Comparison of ENCODE assay signal across 8 cellular contexts in genomic region chr7:74587435-74588126, GRCh38.
DNase-seq lines count a peak whose midpoint lies in the region; ATAC-seq and TF ChIP-seq lines count a peak whose summit lies in the region.

No MANE protein-coding gene starts in this region.

- H3K27me3 ChIP-seq in left lung (no peaks in the 10 kb centered on the region), thoracic aorta (replicated peaks; ENCODE audit: insufficient read depth) (no peaks in the 10 kb centered on the region)

- no peaks in the 10 kb centered on the region for H3K4me1 Mint-ChIP-seq in stimulated activated naive CD8-positive, alpha-beta T cell treated with anti-CD3 and anti-CD28 coated beads, Interleukin-15, amount 100 ng/mL, for 72 hours

- peak overlapping the region in 1 of 2 donors; percentile 26 for H3K27ac Mint-ChIP-seq in stimulated activated naive CD8-positive, alpha-beta T cell treated with anti-CD3 and anti-CD28 coated beads, Interleukin-15, amount 100 ng/mL, for 72 hours

- H3K9me3 ChIP-seq in left lung (no peaks in the 10 kb centered on the region), thoracic aorta (no peaks in the 10 kb centered on the region)

- peak overlapping the region; percentile 26 for H3K4me3 ChIP-seq in coronary artery
- no peak overlapping the region for H3K4me3 ChIP-seq in left lung
- peak overlapping the region; percentile 9 for H3K4me3 ChIP-seq in thoracic aorta

- ATAC-seq in GM21825 (IDR thresholded peaks at IDR 0.05; ENCODE audit: unreplicated experiment): peak; percentile 82
- ATAC-seq in left lung: peak; percentile 96
- ATAC-seq in thoracic aorta (ENCODE audit: insufficient number of reproducible peaks, low FRiP score, low read depth): peak; percentile 78
- no peak for ATAC-seq in stimulated activated naive CD8-positive, alpha-beta T cell treated with anti-CD3 and anti-CD28 coated beads, Interleukin-15, amount 100 ng/mL, for 72 hours

- H3K27ac ChIP-seq in coronary artery (peak overlapping the region; percentile 41 to 82), left lung (peak overlapping the region; percentile 51 to 73), thoracic aorta (peak overlapping the region; percentile 58 to 69)

- H3K27me3 Mint-ChIP-seq in stimulated activated naive CD8-positive, alpha-beta T cell treated with anti-CD3 and anti-CD28 coated beads, Interleukin-15, amount 100 ng/mL, for 72 hours: no peaks in the 10 kb centered on the region

- intact Hi-C loops in left lung (cut with DNase I): no loop called here

- peaks cover 0 to 12% of the 10 kb centered on the region in 2 donors for H3K36me3 ChIP-seq in left lung
- H3K36me3 ChIP-seq in thoracic aorta: no peaks in the 10 kb centered on the region

- H3K4me3 Mint-ChIP-seq in stimulated activated naive CD8-positive, alpha-beta T cell treated with anti-CD3 and anti-CD28 coated beads, Interleukin-15, amount 100 ng/mL, for 72 hours: no peak overlapping the region

- peaks cover 4 to 17% of the 10 kb centered on the region in 2 donors for H3K4me1 ChIP-seq in left lung
- H3K4me1 ChIP-seq in thoracic aorta (ENCODE audit: control insufficient read depth in 1 of 2, low read depth in 2 of 2): peaks cover 5 to 11% of the 10 kb centered on the region in 2 donors

- DNase-seq in ELR (ENCODE audit: low read depth) (peak; percentile 92), NCI-H187 treated with DMSO at 0.1 percent for 48 hours (lab: John Stamatoyannopoulos, UW) (peak; percentile 66), coronary artery (ENCODE audit: low spot score) (peak; percentile 93), left lung (peak; percentile 90 to 92), thoracic aorta (ENCODE audit: low spot score) (peak; percentile 78), NCI-H1417 treated with DMSO at 0.1 percent for 48 hours (lab: John Stamatoyannopoulos, UW) (no peak)
- DNase-seq in stimulated activated naive CD8-positive, alpha-beta T cell treated with anti-CD3 and anti-CD28 coated beads, Interleukin-15, amount 100 ng/mL, for 72 hours: no peak

- no peaks in the 10 kb centered on the region for H3K9me3 Mint-ChIP-seq in stimulated activated naive CD8-positive, alpha-beta T cell treated with anti-CD3 and anti-CD28 coated beads, Interleukin-15, amount 100 ng/mL, for 72 hours

- TF ChIP-seq CTCF in coronary artery (IDR thresholded peaks at IDR 0.05): no peak
- no peak for TF ChIP-seq CTCF in left lung (IDR thresholded peaks at IDR 0.05)
- no peak for TF ChIP-seq CTCF in thoracic aorta (IDR thresholded peaks at IDR 0.05)

Comparison
In these comparisons a context has a peak if more than half of its experiments do, and no peak if none do; other contexts are left out.
1. DNase-seq: peak in ELR (single experiment), NCI-H187 treated with DMSO at 0.1 percent for 48 hours (single experiment), coronary artery (single experiment), left lung (2 of 2) and thoracic aorta (single experiment); none in stimulated activated naive CD8-positive, alpha-beta T cell treated with anti-CD3 and anti-CD28 coated beads, Interleukin-15, amount 100 ng/mL, for 72 hours (0 of 2) and NCI-H1417 treated with DMSO at 0.1 percent for 48 hours (single experiment).
2. H3K4me3 ChIP-seq: peak in coronary artery (single experiment) and thoracic aorta (single experiment); none in left lung (0 of 2).
3. Peak in every context shown above with its lines, with median percentiles within 50 percentile points of each other: H3K27ac ChIP-seq.